ENCODE assay signal across 8 cellular contexts in the genomic region with DNA sequence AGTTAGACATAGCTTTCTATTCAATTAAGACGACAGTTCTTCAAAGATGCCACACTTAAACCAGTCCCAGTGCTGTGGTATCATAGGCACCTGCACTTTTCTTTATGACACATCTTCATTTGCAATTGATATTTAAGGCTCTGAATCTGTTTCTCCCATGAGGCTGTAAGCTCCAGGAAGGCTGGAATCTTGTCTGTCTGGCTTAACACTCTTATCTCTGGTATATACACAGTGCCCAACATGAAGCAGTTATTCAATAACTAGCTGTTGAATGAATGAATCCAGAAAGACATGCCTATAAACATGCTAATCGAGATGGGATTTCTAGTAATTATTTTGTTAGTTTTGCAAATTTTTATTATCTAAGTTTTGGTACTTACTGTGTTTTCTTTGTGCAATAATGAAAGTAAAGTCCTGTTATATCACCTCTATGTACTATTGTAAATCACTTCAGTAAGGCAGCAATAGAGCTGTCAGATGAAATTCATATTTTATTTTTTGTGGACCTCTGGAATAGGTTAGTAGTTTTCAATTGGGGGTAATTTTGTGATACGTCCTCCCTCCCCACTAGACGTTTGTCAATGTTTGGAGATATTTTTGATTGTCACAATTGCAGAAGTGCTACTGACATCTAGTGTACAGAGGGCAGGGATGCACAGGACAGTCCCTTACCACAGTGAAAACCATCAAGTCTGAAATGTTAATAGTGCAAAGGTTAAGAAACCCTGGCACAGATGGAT. TPM values are rescaled to one million over a fixed set of nuclear protein-coding genes. Genes with fewer than 3 reads are reported as not detected.
DNase-seq lines count a peak whose midpoint lies in the region; ATAC-seq and TF ChIP-seq lines count a peak whose summit lies in the region.

No MANE protein-coding gene starts in this region.

- in situ Hi-C loops in Caki2 (cut with HindIII; ENCODE audit: low pct_unique_long_range_greater_than_20kb, low sequenced_read_pairs): no loop called here
- in situ Hi-C loops in KBM-7 (cut with MboI; ENCODE audit: low pct_unique_long_range_greater_than_20kb, low sequenced_read_pairs): no loop called here
- in situ Hi-C loops in T47D (cut with HindIII; ENCODE audit: low pct_unique_long_range_greater_than_20kb, low sequenced_read_pairs): no loop called here

- peak; percentile 77 for ATAC-seq in GM21390 (IDR thresholded peaks at IDR 0.05; ENCODE audit: unreplicated experiment)

- DNase-seq in Caki2 (ENCODE audit: low read depth): peak; percentile 46
- peak; percentile 34 for DNase-seq in KBM-7
- DNase-seq in T47D (ENCODE audit: low read depth in 1 of 2, low spot score in 1 of 2): peak; percentile 7 to 64
- no peak for DNase-seq in osteoblast (ENCODE audit: insufficient read length, low spot score, missing footprints)
- no peak for DNase-seq in iPS-NIHi11 (ENCODE audit: low spot score)
- DNase-seq in stimulated activated CD4-positive, alpha-beta T cell treated with anti-CD3 and anti-CD28 coated beads, Interleukin-4, amount 100 ng/mL, for 24 hours: no peak
- no peak for DNase-seq in GDM1 (lab: John Stamatoyannopoulos, UW)

- H2AFZ ChIP-seq in osteoblast (ENCODE audit: low read length): no peak overlapping the region

- H3K4me2 ChIP-seq in osteoblast (ENCODE audit: insufficient read depth, low read length): peak overlapping the region; percentile 61

- H4K20me1 ChIP-seq in osteoblast (ENCODE audit: insufficient read depth, low read length): no peaks in the 10 kb centered on the region

- no peaks in the 10 kb centered on the region for H3K4me1 ChIP-seq in osteoblast (ENCODE audit: insufficient read depth, low read length)

- no peak overlapping the region for H3K27ac ChIP-seq in osteoblast (ENCODE audit: low read depth, low read length)

- no peaks in the 10 kb centered on the region for H3K9me3 ChIP-seq in osteoblast (ENCODE audit: low read depth, low read length)

- no peaks in the 10 kb centered on the region for H3K27me3 ChIP-seq in osteoblast (ENCODE audit: insufficient read depth, low read length)

- H3K36me3 ChIP-seq in osteoblast (ENCODE audit: insufficient read depth, low read length): no peaks in the 10 kb centered on the region

- peak; percentile 49 for TF ChIP-seq CTCF in osteoblast (IDR thresholded peaks at IDR 0.05; ENCODE audit: extremely low read depth, low read depth, low read length)

- peak overlapping the region; percentile 34 for H3K4me3 ChIP-seq in osteoblast (ENCODE audit: insufficient read depth, low read length)

- no peaks in the 10 kb centered on the region for H3K79me2 ChIP-seq in osteoblast (ENCODE audit: insufficient read depth, low read length)

RNA-seq across cellular contexts. Expression of gene STEAP4, which starts 51.3 kb away (rescaled TPM):
- not detected in 2 replicates for total RNA-seq in Caki2 (2014; rRNA removed; shearing (Covaris generic); ENCODE audit: low replicate concordance)
- total RNA-seq in osteoblast: 5.0 and 5.4 TPM in 2 replicates

Comparison
In these comparisons a context has a peak if more than half of its experiments do, and no peak if none do; other contexts are left out.
1. DNase-seq: peak in Caki2 (single experiment), KBM-7 (single experiment) and T47D (2 of 2); none in osteoblast (single experiment), iPS-NIHi11 (single experiment), stimulated activated CD4-positive, alpha-beta T cell treated with anti-CD3 and anti-CD28 coated beads, Interleukin-4, amount 100 ng/mL, for 24 hours (single experiment) and GDM1 (single experiment).